8 cellular contexts compared by ENCODE assay signal in the genomic region with DNA sequence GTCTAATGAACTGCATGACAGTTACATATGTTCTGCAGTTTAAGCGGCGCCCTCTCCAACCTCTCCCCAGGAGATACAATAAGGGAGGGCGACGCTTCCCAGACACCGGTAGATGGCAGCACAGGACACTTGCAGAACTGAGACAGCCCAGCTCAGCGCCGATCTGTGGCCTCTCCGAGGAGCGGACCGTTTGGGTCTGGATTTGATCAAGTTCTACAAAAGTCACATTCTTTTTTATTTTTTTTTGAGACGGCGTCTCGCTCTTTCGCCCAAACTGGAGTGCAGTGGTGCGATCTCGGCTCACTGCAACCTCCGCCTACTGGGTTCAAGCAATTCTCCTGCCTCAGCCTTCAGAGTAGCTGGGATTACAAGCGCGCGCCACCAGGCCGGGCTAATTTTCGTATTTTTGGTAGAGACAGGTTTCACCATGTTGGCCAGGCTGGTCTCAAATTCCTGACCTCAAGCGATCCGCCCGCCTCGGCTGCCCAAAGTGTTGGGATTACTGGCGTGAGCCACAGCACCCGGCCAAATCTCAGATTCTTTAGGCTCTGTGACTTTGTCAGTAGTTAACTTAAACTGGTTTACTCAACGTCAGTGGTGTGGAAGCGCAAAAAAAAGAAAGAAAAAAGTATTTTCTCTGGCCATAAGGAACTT. TPM values are rescaled to one million over a fixed set of nuclear protein-coding genes. Genes with fewer than 3 reads are reported as not detected.
A peak's percentile ranks its signal among the peaks of the same experiment; 100 is the strongest.
DNase-seq lines count a peak whose midpoint lies in the region; ATAC-seq and TF ChIP-seq lines count a peak whose summit lies in the region.

No MANE protein-coding gene starts in this region.

- H3K27me3 ChIP-seq in BJ (ENCODE audit: control insufficient read depth, insufficient read depth, low read length) (no peaks in the 10 kb centered on the region), lower lobe of right lung (ENCODE audit: low read depth) (no peaks in the 10 kb centered on the region)

- peak overlapping the region; percentile 62 for H3K4me3 ChIP-seq in BJ (ENCODE audit: low read depth, low read length)
- peak overlapping the region; percentile 57 for H3K4me3 ChIP-seq in lower lobe of right lung

- intact Hi-C loops in lower lobe of right lung (cut with DNase I): no loop called here

- CTCF ChIA-PET in BJ (lab: Yijun Ruan, JAX): interaction anchor here (0.6 to 3.4 kb wide), 23 partner anchors 10 to 530 kb away, joined by 3 to 29 read pairs (median 5); partner anchors contain the start of gene UNC13B

- ATAC-seq in HG03521 (IDR thresholded peaks at IDR 0.05; ENCODE audit: unreplicated experiment) (peak; percentile 31), lower lobe of right lung (peak; percentile 87 to 89)

- DNase-seq in BJ (ENCODE audit: low read depth) (peak; percentile 64), GM19240 (ENCODE audit: insufficient read length, low spot score) (peak; percentile 72), NCI-H748 (lab: John Stamatoyannopoulos, UW; ENCODE audit: unreplicated experiment) (peak; percentile 92), ecto neural progenitor cell (ENCODE audit: low spot score) (peak; percentile 92), lower lobe of right lung (peak; percentile 93)
- DNase-seq in activated CD4-positive, alpha-beta T cell treated with anti-CD3 and anti-CD28 coated beads, Interleukin-2, amount 50 U/mL, for 48 hours: peak; percentile 78 to 87
- DNase-seq in stimulated activated CD4-positive, alpha-beta T cell treated with anti-CD3 and anti-CD28 coated beads, TNF-alpha, amount 100 ng/mL, for 1 hour (ENCODE audit: low read depth in 3 of 3, low spot score in 1 of 3): peak; percentile 58 to 77 (median 74)

- no peaks in the 10 kb centered on the region for H3K9me3 ChIP-seq in lower lobe of right lung

- TF ChIP-seq CTCF in BJ (IDR thresholded peaks at IDR 0.05; ENCODE audit: insufficient read depth, low read depth, low read length) (peak; percentile 93), lower lobe of right lung (IDR thresholded peaks at IDR 0.05) (peak; percentile 94)

- POLR2A ChIA-PET in BJ (lab: Charles Lee): interaction anchor here (1.0 kb wide), 1 partner anchor 268 kb away, joined by 4 read pairs; no protein-coding TSS in a partner anchor

- H3K4me1 ChIP-seq in lower lobe of right lung: peaks cover 40% of the 10 kb centered on the region

- peak overlapping the region; percentile 86 for H3K27ac ChIP-seq in lower lobe of right lung

- H3K36me3 ChIP-seq in BJ (ENCODE audit: control insufficient read depth, insufficient read depth, low read length): no peaks in the 10 kb centered on the region
- no peaks in the 10 kb centered on the region for H3K36me3 ChIP-seq in lower lobe of right lung

RNA-seq across cellular contexts. Expression of gene ATOSB, which starts 1.4 kb away (rescaled TPM):
- 41.0 and 51.0 TPM in 2 replicates for polyA plus RNA-seq in BJ (2011; rRNA removed)
- 26.1 and 33.2 TPM in 2 replicates for polyA minus RNA-seq in BJ (2011; rRNA and poly(A)+ RNA removed)
- 20.3 TPM for total RNA-seq in lower lobe of right lung

RNA-seq across cellular contexts. Expression of gene STOML2, which starts 14.1 kb away (rescaled TPM):
- 134 and 170 TPM in 2 replicates for polyA plus RNA-seq in BJ (2011; rRNA removed)
- 44.9 and 88.0 TPM in 2 replicates for polyA minus RNA-seq in BJ (2011; rRNA and poly(A)+ RNA removed)
- total RNA-seq in lower lobe of right lung: 59.0 TPM

RNA-seq across cellular contexts. Expression of gene PIGO, which starts 20.6 kb away (rescaled TPM):
- polyA plus RNA-seq in BJ (2011; rRNA removed): 18.7 and 26.9 TPM in 2 replicates
- 10.6 and 20.0 TPM in 2 replicates for polyA minus RNA-seq in BJ (2011; rRNA and poly(A)+ RNA removed)
- total RNA-seq in lower lobe of right lung: 25.1 TPM

RNA-seq across cellular contexts. Expression of gene FANCG, which starts 37.3 kb away (rescaled TPM):
- polyA plus RNA-seq in BJ (2011; rRNA removed): 11.9 and 13.6 TPM in 2 replicates
- polyA minus RNA-seq in BJ (2011; rRNA and poly(A)+ RNA removed): 12.5 and 13.6 TPM in 2 replicates
- 13.9 TPM for total RNA-seq in lower lobe of right lung

RNA-seq across cellular contexts. Expression of gene VCP, which starts 44.6 kb away (rescaled TPM):
- polyA plus RNA-seq in BJ (2011; rRNA removed): 305 and 333 TPM in 2 replicates
- 230 and 336 TPM in 2 replicates for polyA minus RNA-seq in BJ (2011; rRNA and poly(A)+ RNA removed)
- total RNA-seq in lower lobe of right lung: 175 TPM

Comparison
In these comparisons a context has a peak if more than half of its experiments do, and no peak if none do; other contexts are left out.
1. Peak in every context shown above with its lines: DNase-seq, ATAC-seq, H3K4me3 ChIP-seq and H3K27ac ChIP-seq.